In genomic region chr21:6374232-6374631, GRCh38 we compare ENCODE assay signal across 8 cellular contexts.
DNase-seq lines count a peak whose midpoint lies in the region; ATAC-seq, FAIRE-seq and TF ChIP-seq lines count a peak whose summit lies in the region.
"Not testable (repeated sequence)": the region's sequence is repeated elsewhere in the genome, so short reads cannot be mapped to it uniquely, and the experiment has no call there.

No MANE protein-coding gene starts in this region.

- CTCF ChIA-PET in Calu3 (lab: Charles Lee), result interaction anchor here (1.3 kb wide), 1 partner anchor 11 kb away, joined by 9 read pairs; no protein-coding TSS in a partner anchor

- H3K4me1 ChIP-seq in fibroblast of lung (ENCODE audit: control insufficient read depth, extremely low read depth, insufficient read depth, low read length); pancreas; tibial artery: not testable (repeated sequence)

- H3K27me3 Mint-ChIP-seq in Calu3 (ENCODE audit: unreplicated experiment), result not testable (repeated sequence)

- H3K36me3 ChIP-seq in fibroblast of lung (ENCODE audit: control insufficient read depth, insufficient read depth, low read length); pancreas; tibial artery: not testable (repeated sequence)

- not testable (repeated sequence) for H3K4me3 Mint-ChIP-seq in Calu3 (ENCODE audit: low read depth, unreplicated experiment)

- H3K27ac ChIP-seq in fibroblast of lung (ENCODE audit: insufficient read depth, low read length); pancreas; tibial artery: not testable (repeated sequence)

- not testable (repeated sequence) for H3K36me3 Mint-ChIP-seq in Calu3 (ENCODE audit: insufficient read depth, unreplicated experiment)

- not testable (repeated sequence) for H3K27me3 ChIP-seq in fibroblast of lung (ENCODE audit: control insufficient read depth, insufficient read depth, low read length); pancreas; tibial artery

- not testable (repeated sequence) for DNase-seq in Calu3; fibroblast of lung (ENCODE audit: low read depth in 2 of 2)
- DNase-seq in NCI-H226 (peak; percentile 1), astrocyte of the spinal cord (ENCODE audit: low read depth, low spot score) (peak; percentile 30), left lobe of liver (ENCODE audit: low spot score) (peak; percentile 63), pancreas (peak; percentile 21 to 81 (median 66)), tibial artery (peak; percentile 26 to 72)
- DNase-seq in activated CD4-positive, alpha-beta T cell treated with anti-CD3 and anti-CD28 coated beads, Interleukin-2, amount 50 U/mL, for 48 hours, result peak; percentile 11 to 21

- H3K9ac ChIP-seq in fibroblast of lung (ENCODE audit: insufficient read depth, low read length), result not testable (repeated sequence)

- H2AFZ ChIP-seq in fibroblast of lung (ENCODE audit: low read length), result not testable (repeated sequence)

- not testable (repeated sequence) for H3K27ac Mint-ChIP-seq in Calu3 (ENCODE audit: unreplicated experiment)

- 21 to 26% methylated on average over 12 of the region's 12 CpGs for WGBS in pancreas, 2 donors

- not testable (repeated sequence) for BruUV-seq in Calu3 (replicated peaks; lab: Mats Ljungman, UMichigan)

- not testable (repeated sequence) for H3K4me1 Mint-ChIP-seq in Calu3 (ENCODE audit: low read depth, unreplicated experiment)

- H3K79me2 ChIP-seq in fibroblast of lung (ENCODE audit: control insufficient read depth, insufficient read depth, low read length), result not testable (repeated sequence)

- not testable (repeated sequence) for H3K9me3 Mint-ChIP-seq in Calu3 (ENCODE audit: low read depth, unreplicated experiment)

- H3K4me2 ChIP-seq in fibroblast of lung (ENCODE audit: extremely low read depth, insufficient read depth, low read length), result not testable (repeated sequence)

- not testable (repeated sequence) for ATAC-seq in left lobe of liver, pancreas

- TF ChIP-seq CTCF in Calu3 (IDR thresholded peaks at IDR 0.05; ENCODE audit: unreplicated experiment), result peak; percentile 15
- TF ChIP-seq CTCF in astrocyte of the spinal cord (IDR thresholded peaks at IDR 0.05; ENCODE audit: low read depth, low read length), result peak; percentile 12
- peak; percentile 18 to 25 for TF ChIP-seq CTCF in fibroblast of lung (conservative IDR thresholded peaks at IDR 0.05 in 1 of 2, IDR thresholded peaks at IDR 0.05 in 1 of 2; ENCODE audit: low read depth in 1 of 2, low read length in 2 of 2)
- TF ChIP-seq CTCF in pancreas (IDR thresholded peaks at IDR 0.05), result peak in 1 of 4 donors; percentile 20
- peak in 1 of 2 experiments; percentile 12 for TF ChIP-seq CTCF in tibial artery (IDR thresholded peaks at IDR 0.05)

- not testable (repeated sequence) for H3K9me3 ChIP-seq in fibroblast of lung (ENCODE audit: control insufficient read depth, insufficient read depth, low read depth, low read length); pancreas; tibial artery

- intact Hi-C loops in Calu3 (cut with micrococcal nuclease; ENCODE audit: unreplicated experiment); pancreas (cut with DNase I); tibial artery (cut with DNase I; ENCODE audit: low total_unique reads): not testable (repeated sequence)

- not testable (repeated sequence) for FAIRE-seq in pancreas (lab: Jason Lieb, UNC)

- not testable (repeated sequence) for H3K4me3 ChIP-seq in astrocyte of the spinal cord (ENCODE audit: low read depth, low read length); fibroblast of lung (replicated peaks in 1 of 4; ENCODE audit: control extremely low read depth in 1 of 4, insufficient read depth in 1 of 4, low read depth in 3 of 4, low read length in 4 of 4); pancreas; tibial artery

- not testable (repeated sequence) for H4K20me1 ChIP-seq in fibroblast of lung (ENCODE audit: control insufficient read depth, extremely low read depth, insufficient read depth, low read length)

- in situ Hi-C loops in astrocyte of the spinal cord (cut with HindIII; ENCODE audit: low sequenced_read_pairs), result not testable (repeated sequence)
